1 cellular context compared by ENCODE assay signal in genomic region chr18:23890589-23890988, GRCh38.
TF ChIP-seq lines count a peak whose summit lies in the region.

No MANE protein-coding gene starts in this region.

TF ChIP-seq in SK-N-SH, 30 proteins besides CTCF, POLR2A, EP300 and RAD21 (continued from another document):
- TF ChIP-seq USF1 (IDR thresholded peaks at IDR 0.05; ENCODE audit: borderline replicate concordance, low read depth): no peak
- TF ChIP-seq JUND (IDR thresholded peaks at IDR 0.05): peak; percentile 94
- no peak for TF ChIP-seq SMC3 (IDR thresholded peaks at IDR 0.05; ENCODE audit: low read depth, low read length)
- TF ChIP-seq ZBTB33 (IDR thresholded peaks at IDR 0.05; ENCODE audit: borderline replicate concordance, low read depth): no peak
- TF ChIP-seq ELF1 (IDR thresholded peaks at IDR 0.05): no peak
- peak; percentile 52; the same call in 1 of the 2 replicates for TF ChIP-seq SIN3A (IDR thresholded peaks at IDR 0.05; ENCODE audit: borderline replicate concordance, low read depth, low read length)
- no peak for TF ChIP-seq GABPA (IDR thresholded peaks at IDR 0.05; ENCODE audit: low read depth)
- no peak for TF ChIP-seq RCOR1 (IDR thresholded peaks at IDR 0.05; ENCODE audit: low read length)
- TF ChIP-seq MEF2A (IDR thresholded peaks at IDR 0.05; ENCODE audit: borderline replicate concordance, low read depth): no peak
- no peak for TF ChIP-seq USF2 (IDR thresholded peaks at IDR 0.05; ENCODE audit: borderline replicate concordance, low read depth, low read length)
- no peak for TF ChIP-seq CHD2 (IDR thresholded peaks at IDR 0.05; ENCODE audit: low read length, partially characterized antibody)
- TF ChIP-seq TCF12 (IDR thresholded peaks at IDR 0.05): peak; percentile 93
- no peak for TF ChIP-seq YY1 (IDR thresholded peaks at IDR 0.05; ENCODE audit: low read depth)
- no peak for TF ChIP-seq EZH2phosphoT487 (IDR thresholded peaks at IDR 0.05; ENCODE audit: borderline replicate concordance, low read depth)
- TF ChIP-seq NFIC (IDR thresholded peaks at IDR 0.05; ENCODE audit: borderline replicate concordance): peak; percentile 81
- peak; percentile 85 for TF ChIP-seq FOSL2 (IDR thresholded peaks at IDR 0.05; ENCODE audit: borderline replicate concordance, low read depth)
- TF ChIP-seq TEAD4 (IDR thresholded peaks at IDR 0.05; ENCODE audit: borderline replicate concordance, insufficient read depth): peak; percentile 76
- TF ChIP-seq REST (IDR thresholded peaks at IDR 0.05; ENCODE audit: low read depth, low read length): no peak
- TF ChIP-seq MAX (IDR thresholded peaks at IDR 0.05; ENCODE audit: low read depth): 0 out of 2 replicates have a peak, but pooled peaks have one; percentile 37
- peak; percentile 64; the same call in 1 of the 2 replicates for TF ChIP-seq POLR2AphosphoS5 (IDR thresholded peaks at IDR 0.05; ENCODE audit: low read depth, low read length)
- TF ChIP-seq FOXM1 (IDR thresholded peaks at IDR 0.05; ENCODE audit: low read depth): no peak
- TF ChIP-seq FOXJ3 (CRISPR knock-in tag; IDR thresholded peaks at IDR 0.05): no peak
- TF ChIP-seq GATA2 (CRISPR knock-in tag; IDR thresholded peaks at IDR 0.05): no peak
- no peak for TF ChIP-seq MXI1 (IDR thresholded peaks at IDR 0.05; ENCODE audit: low read depth, low read length)
TF ChIP-seq in SK-N-SH: peak in this region for 10.
